Comparison of ENCODE assay signal across 19 cellular contexts in the genomic region with DNA sequence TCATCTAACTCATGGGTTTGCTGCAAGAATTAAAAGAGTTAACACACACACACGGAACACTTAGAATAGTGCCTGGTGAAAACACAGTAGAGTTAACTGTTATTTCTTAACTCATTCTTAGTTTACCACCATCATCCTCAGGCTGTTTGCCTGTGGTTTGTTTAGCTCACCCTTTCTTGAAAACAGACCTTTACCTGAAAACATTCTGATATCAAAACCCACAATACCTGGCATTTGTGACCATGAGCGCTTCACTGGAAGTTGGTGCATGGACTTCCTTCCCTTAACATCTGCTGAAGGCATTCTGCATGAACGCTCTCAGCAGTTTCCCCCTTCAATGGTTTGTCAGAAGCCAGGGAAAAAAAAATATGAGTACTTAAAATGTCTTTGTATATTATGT.
A peak's percentile ranks its signal among the peaks of the same experiment; 100 is the strongest.
DNase-seq lines count a peak whose midpoint lies in the region; ATAC-seq and TF ChIP-seq lines count a peak whose summit lies in the region.
"Had no signal": no experiment of that assay in that cellular context is flagged by ENCODE, and none has a peak within 500 bp of the region (broad histone marks: within the 10 kb centered on the region; RNA-seq: fewer than 3 reads in every experiment).

No MANE protein-coding gene starts in this region.

- intact Hi-C loops in spleen (cut with DNase I; ENCODE audit: low total_unique reads) (no loop called here), adrenal gland (cut with DNase I) (no loop called here)

- no peak overlapping the region for H3K4me3 Mint-ChIP-seq in activated naive CD4-positive, alpha-beta T cell treated with anti-CD3 and anti-CD28 coated beads, Interleukin-2, amount 50 U/mL, for 24 hours
- H3K4me3 Mint-ChIP-seq in activated naive CD8-positive, alpha-beta T cell, result no peak overlapping the region

- H3K9ac ChIP-seq in Loucy (ENCODE audit: low read depth, low read length, poor library complexity, severe bottlenecking), result no peak overlapping the region
- H3K9ac ChIP-seq: GM23248 had no signal

- H3K79me2 ChIP-seq in Loucy (ENCODE audit: insufficient read depth, low read length), result no peaks in the 10 kb centered on the region

- H3K27ac ChIP-seq in spleen (peak overlapping the region; percentile 22 to 87 (median 79)), adrenal gland (peak overlapping the region in 1 of 5 donors; percentile 66)
- H3K27ac ChIP-seq: GM23248, HL-60, tibial nerve had no signal

- H3K4me3 ChIP-seq in Loucy (ENCODE audit: low read length, poor library complexity, severe bottlenecking) (no peak overlapping the region), spleen (no peak overlapping the region), adrenal gland (no peak overlapping the region)
- H3K4me3 ChIP-seq: GM23248, tibial nerve had no signal

- no peak overlapping the region for H2AFZ ChIP-seq in Loucy (ENCODE audit: low read length)
- H2AFZ ChIP-seq: GM23248 had no signal

- TF ChIP-seq CTCF in Loucy (conservative IDR thresholded peaks at IDR 0.05; ENCODE audit: low read length) (no peak), spleen (IDR thresholded peaks at IDR 0.05 in 8 of 11, conservative IDR thresholded peaks at IDR 0.05 in 3 of 11) (no peak), adrenal gland (IDR thresholded peaks at IDR 0.05) (no peak)

- no peaks in the 10 kb centered on the region for H3K9me3 Mint-ChIP-seq in activated naive CD4-positive, alpha-beta T cell treated with anti-CD3 and anti-CD28 coated beads, Interleukin-2, amount 50 U/mL, for 24 hours
- H3K9me3 Mint-ChIP-seq in activated naive CD4-positive, alpha-beta T cell treated with anti-CD3 and anti-CD28 coated beads, Interleukin-2, amount 50 U/mL, for 72 hours, result peaks cover 0 to 8% of the 10 kb centered on the region in 2 donors
- no peaks in the 10 kb centered on the region for H3K9me3 Mint-ChIP-seq in activated naive CD8-positive, alpha-beta T cell (ENCODE audit: low read depth)

- H3K27me3 ChIP-seq in Loucy (ENCODE audit: insufficient read depth, low read length, poor library complexity, severe bottlenecking) (no peaks in the 10 kb centered on the region), spleen (replicated peaks in 1 of 7) (no peaks in the 10 kb centered on the region), adrenal gland (no peaks in the 10 kb centered on the region)
- H3K27me3 ChIP-seq: tibial nerve had no signal

- H3K9me3 ChIP-seq in Loucy (ENCODE audit: insufficient read depth, low read depth, low read length) (no peaks in the 10 kb centered on the region), spleen (no peaks in the 10 kb centered on the region), adrenal gland (replicated peaks in 1 of 3) (no peaks in the 10 kb centered on the region)
- H3K9me3 ChIP-seq: tibial nerve had no signal

- no peaks in the 10 kb centered on the region for H4K20me1 ChIP-seq in Loucy (ENCODE audit: insufficient read depth, low read length, poor library complexity, severe bottlenecking)

- no peaks in the 10 kb centered on the region for H3K27me3 Mint-ChIP-seq in activated naive CD4-positive, alpha-beta T cell treated with anti-CD3 and anti-CD28 coated beads, Interleukin-2, amount 50 U/mL, for 24 hours
- H3K27me3 Mint-ChIP-seq in activated naive CD8-positive, alpha-beta T cell, result no peaks in the 10 kb centered on the region

- H3K36me3 ChIP-seq in Loucy (ENCODE audit: insufficient read depth, low read length) (no peaks in the 10 kb centered on the region), spleen (no peaks in the 10 kb centered on the region), adrenal gland (replicated peaks in 1 of 2) (no peaks in the 10 kb centered on the region)
- H3K36me3 ChIP-seq: tibial nerve had no signal

- no peaks in the 10 kb centered on the region for H3F3A ChIP-seq in Loucy (ENCODE audit: low read depth)

- no peaks in the 10 kb centered on the region for H3K9me2 ChIP-seq in Loucy (replicated peaks; ENCODE audit: low read depth, low read length)

- H3K36me3 Mint-ChIP-seq in activated naive CD4-positive, alpha-beta T cell treated with anti-CD3 and anti-CD28 coated beads, Interleukin-2, amount 50 U/mL, for 24 hours, result peaks cover 4% of the 10 kb centered on the region
- H3K36me3 Mint-ChIP-seq in activated naive CD4-positive, alpha-beta T cell treated with anti-CD3 and anti-CD28 coated beads, Interleukin-2, amount 50 U/mL, for 72 hours, result peaks cover 0 to 20% of the 10 kb centered on the region in 2 donors
- H3K36me3 Mint-ChIP-seq in activated naive CD8-positive, alpha-beta T cell, result peaks cover 4% of the 10 kb centered on the region

- H3K4me2 ChIP-seq in Loucy (ENCODE audit: low read depth, low read length, poor library complexity, severe bottlenecking), result peak overlapping the region; percentile 0

- H3K4me1 Mint-ChIP-seq in activated naive CD4-positive, alpha-beta T cell treated with anti-CD3 and anti-CD28 coated beads, Interleukin-2, amount 50 U/mL, for 24 hours, result peaks cover 64% of the 10 kb centered on the region
- H3K4me1 Mint-ChIP-seq in activated naive CD8-positive, alpha-beta T cell (ENCODE audit: low read depth), result peaks cover 71% of the 10 kb centered on the region

- H3K4me1 ChIP-seq in Loucy (ENCODE audit: insufficient read depth, low read length, poor library complexity, severe bottlenecking) (peaks cover 52% of the 10 kb centered on the region), spleen (peaks cover 21 to 69% (median 43%) of the 10 kb centered on the region in 6 donors), adrenal gland (replicated peaks in 1 of 2) (peaks cover 0 to 4% of the 10 kb centered on the region in 2 donors)

- DNase-seq in activated naive CD4-positive, alpha-beta T cell treated with anti-CD3 and anti-CD28 coated beads, Interleukin-2, amount 50 U/mL, for 72 hours (ENCODE audit: low spot score in 2 of 2), result no peak
- DNase-seq in spleen (no peak), adrenal gland (no peak), NCI-H510A (lab: John Stamatoyannopoulos, UW) (no peak)
- DNase-seq: anterior cingulate cortex; DMS53; erythroblast; GF-D8; GM23248; kidney; NCI-H510A treated with DMSO at 0.1 percent for 48 hours; right cardiac atrium; stimulated activated CD4-positive, alpha-beta T cell treated with anti-CD3 and anti-CD28 coated beads, Interleukin-15, amount 100 ng/mL, for 24 hours had no signal

- no peak for TF ChIP-seq POLR2A in spleen (IDR thresholded peaks at IDR 0.05)
- TF ChIP-seq POLR2A in adrenal gland (IDR thresholded peaks at IDR 0.05), result no peak

- peak overlapping the region; percentile 60 for H3K27ac Mint-ChIP-seq in activated naive CD4-positive, alpha-beta T cell treated with anti-CD3 and anti-CD28 coated beads, Interleukin-2, amount 50 U/mL, for 24 hours
- peak overlapping the region in 1 of 2 donors; percentile 91 for H3K27ac Mint-ChIP-seq in activated naive CD4-positive, alpha-beta T cell treated with anti-CD3 and anti-CD28 coated beads, Interleukin-2, amount 50 U/mL, for 72 hours
- peak overlapping the region; percentile 99 for H3K27ac Mint-ChIP-seq in activated naive CD8-positive, alpha-beta T cell

- 36 to 40% (median 37%) methylated on average over 3 of the region's 3 CpGs for WGBS in spleen, 5 donors
- WGBS in adrenal gland, 4 donors, result 60 to 73% (median 67%) methylated on average over 3 of the region's 3 CpGs

- no peak for ATAC-seq in activated naive CD4-positive, alpha-beta T cell treated with anti-CD3 and anti-CD28 coated beads, Interleukin-2, amount 50 U/mL, for 72 hours
- ATAC-seq in GM19463 (IDR thresholded peaks at IDR 0.05; ENCODE audit: unreplicated experiment), result no peak
- ATAC-seq: right cardiac atrium had no signal
